In the genomic region with DNA sequence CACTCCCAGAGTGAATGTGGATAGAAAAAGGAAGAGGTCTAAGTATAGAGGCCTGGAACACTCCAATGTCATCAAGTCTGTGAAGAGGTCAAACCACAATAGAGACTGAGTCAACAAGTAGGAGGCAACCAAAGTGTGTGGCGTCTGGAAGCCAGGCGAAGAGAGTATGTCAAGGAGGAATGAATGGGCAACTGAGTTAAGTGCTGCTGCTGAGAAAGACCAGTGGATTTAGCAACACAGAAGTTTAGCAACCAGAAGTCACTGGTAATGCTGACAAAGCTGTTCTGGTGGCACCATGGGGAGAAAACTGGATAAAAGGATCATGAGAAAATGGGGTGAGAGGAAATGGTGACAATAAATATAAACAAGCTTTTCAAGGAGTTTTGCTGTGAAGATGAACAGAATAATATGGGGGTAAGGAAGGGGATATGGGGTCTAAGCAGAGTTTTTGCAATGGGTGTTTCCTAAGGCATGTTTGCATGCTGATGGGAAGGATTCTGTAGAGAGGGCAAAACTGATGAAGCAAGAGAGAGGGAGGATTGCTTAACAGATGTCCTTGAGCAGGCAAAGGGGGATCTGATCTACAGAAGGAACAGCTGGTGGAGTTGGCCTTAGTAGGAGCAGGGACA, we compare ENCODE assay signal across 2 cellular contexts.
TF ChIP-seq lines count a peak whose summit lies in the region.

No MANE protein-coding gene starts in this region.

TF ChIP-seq in HEK293, 187 proteins besides CTCF, POLR2A, EP300 and RAD21 (continued from another document and continues in another):
- TF ChIP-seq, protein P1, sequence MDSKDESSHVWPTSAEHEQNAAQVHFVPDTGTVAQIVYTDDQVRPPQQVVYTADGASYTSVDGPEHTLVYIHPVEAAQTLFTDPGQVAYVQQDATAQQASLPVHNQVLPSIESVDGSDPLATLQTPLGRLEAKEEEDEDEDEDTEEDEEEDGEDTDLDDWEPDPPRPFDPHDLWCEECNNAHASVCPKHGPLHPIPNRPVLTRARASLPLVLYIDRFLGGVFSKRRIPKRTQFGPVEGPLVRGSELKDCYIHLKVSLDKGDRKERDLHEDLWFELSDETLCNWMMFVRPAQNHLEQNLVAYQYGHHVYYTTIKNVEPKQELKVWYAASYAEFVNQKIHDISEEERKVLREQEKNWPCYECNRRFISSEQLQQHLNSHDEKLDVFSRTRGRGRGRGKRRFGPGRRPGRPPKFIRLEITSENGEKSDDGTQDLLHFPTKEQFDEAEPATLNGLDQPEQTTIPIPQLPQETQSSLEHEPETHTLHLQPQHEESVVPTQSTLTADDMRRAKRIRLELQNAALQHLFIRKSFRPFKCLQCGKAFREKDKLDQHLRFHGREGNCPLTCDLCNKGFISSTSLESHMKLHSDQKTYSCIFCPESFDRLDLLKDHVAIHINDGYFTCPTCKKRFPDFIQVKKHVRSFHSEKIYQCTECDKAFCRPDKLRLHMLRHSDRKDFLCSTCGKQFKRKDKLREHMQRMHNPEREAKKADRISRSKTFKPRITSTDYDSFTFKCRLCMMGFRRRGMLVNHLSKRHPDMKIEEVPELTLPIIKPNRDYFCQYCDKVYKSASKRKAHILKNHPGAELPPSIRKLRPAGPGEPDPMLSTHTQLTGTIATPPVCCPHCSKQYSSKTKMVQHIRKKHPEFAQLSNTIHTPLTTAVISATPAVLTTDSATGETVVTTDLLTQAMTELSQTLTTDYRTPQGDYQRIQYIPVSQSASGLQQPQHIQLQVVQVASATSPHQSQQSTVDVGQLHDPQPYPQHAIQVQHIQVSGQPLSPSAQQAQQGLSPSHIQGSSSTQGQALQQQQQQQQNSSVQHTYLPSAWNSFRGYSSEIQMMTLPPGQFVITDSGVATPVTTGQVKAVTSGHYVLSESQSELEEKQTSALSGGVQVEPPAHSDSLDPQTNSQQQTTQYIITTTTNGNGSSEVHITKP (tag by site-specific recombination; IDR thresholded peaks at IDR 0.05): peak; percentile 71
- TF ChIP-seq ZNF843 (tag by site-specific recombination; IDR thresholded peaks at IDR 0.05) (0 out of 2 replicates have a peak, but pooled peaks have one; percentile 18), ZBTB48 (tag by site-specific recombination; IDR thresholded peaks at IDR 0.05) (no peak), ZFHX2 (tag by site-specific recombination; conservative IDR thresholded peaks at IDR 0.05) (0 out of 2 replicates have a peak, but pooled peaks have one; percentile 36), ZBTB20 (tag by site-specific recombination; IDR thresholded peaks at IDR 0.05) (no peak), ZNF549 (tag by site-specific recombination; IDR thresholded peaks at IDR 0.05) (no peak), ZNF701 (tag by site-specific recombination; IDR thresholded peaks at IDR 0.05) (peak; percentile 100), OSR2 (tag by site-specific recombination; IDR thresholded peaks at IDR 0.05) (peak; percentile 89), SCRT2 (tag by site-specific recombination; IDR thresholded peaks at IDR 0.05) (peak; percentile 60; the same call in 1 of the 2 replicates), ZSCAN5A (tag by site-specific recombination; IDR thresholded peaks at IDR 0.05) (no peak), TRIM28 (IDR thresholded peaks at IDR 0.05; ENCODE audit: borderline replicate concordance, low read length) (peak; percentile 60), ZNF341 (tag by site-specific recombination; IDR thresholded peaks at IDR 0.05; ENCODE audit: low read depth) (peak; percentile 23; the same call in 1 of the 2 replicates), SP7 (tag by site-specific recombination; IDR thresholded peaks at IDR 0.05) (peak; percentile 91), ZNF514 (tag by site-specific recombination; IDR thresholded peaks at IDR 0.05) (no peak)
- TF ChIP-seq, protein P2, sequence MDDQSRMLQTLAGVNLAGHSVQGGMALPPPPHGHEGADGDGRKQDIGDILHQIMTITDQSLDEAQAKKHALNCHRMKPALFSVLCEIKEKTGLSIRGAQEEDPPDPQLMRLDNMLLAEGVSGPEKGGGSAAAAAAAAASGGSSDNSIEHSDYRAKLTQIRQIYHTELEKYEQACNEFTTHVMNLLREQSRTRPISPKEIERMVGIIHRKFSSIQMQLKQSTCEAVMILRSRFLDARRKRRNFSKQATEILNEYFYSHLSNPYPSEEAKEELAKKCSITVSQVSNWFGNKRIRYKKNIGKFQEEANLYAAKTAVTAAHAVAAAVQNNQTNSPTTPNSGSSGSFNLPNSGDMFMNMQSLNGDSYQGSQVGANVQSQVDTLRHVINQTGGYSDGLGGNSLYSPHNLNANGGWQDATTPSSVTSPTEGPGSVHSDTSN (CRISPR knock-in tag; IDR thresholded peaks at IDR 0.05): no peak

TF ChIP-seq in SK-N-SH, 30 proteins besides CTCF, POLR2A, EP300 and RAD21 (continued from another document):
- TF ChIP-seq GATA2 (CRISPR knock-in tag; IDR thresholded peaks at IDR 0.05): no peak
- peak; percentile 35; the same call in 1 of the 2 replicates for TF ChIP-seq NFIC (IDR thresholded peaks at IDR 0.05; ENCODE audit: borderline replicate concordance)
